Comparison of ENCODE assay signal across 21 cellular contexts in genomic region chr19:33476151-33476707, GRCh38. TPM values are rescaled to one million over a fixed set of nuclear protein-coding genes. Genes with fewer than 3 reads are reported as not detected.
DNase-seq lines count a peak whose midpoint lies in the region; ATAC-seq and TF ChIP-seq lines count a peak whose summit lies in the region.
"Had no signal": no experiment of that assay in that cellular context is flagged by ENCODE, and none has a peak within 500 bp of the region (broad histone marks: within the 10 kb centered on the region; RNA-seq: fewer than 3 reads in every experiment).

No MANE protein-coding gene starts in this region.

- intact Hi-C loops in cardiac septum (cut with DNase I) (no loop called here), Right ventricle myocardium inferior (cut with DNase I) (no loop called here), upper lobe of right lung (cut with DNase I) (no loop called here)

- no peak for ATAC-seq in Right ventricle myocardium inferior
- ATAC-seq in upper lobe of right lung: no peak
- ATAC-seq: Panc1, SK-N-SH treated with all-trans-retinoic acid at 6 μM for 48 hours had no signal

- DNase-seq in cardiac septum (ENCODE audit: low spot score): peak; percentile 53
- no peak for DNase-seq in Right ventricle myocardium inferior (ENCODE audit: missing footprints)
- DNase-seq in coronary artery (ENCODE audit: low spot score): peak; percentile 58
- DNase-seq in myocyte (ENCODE audit: low read depth): peak; percentile 24
- peak; percentile 41 for DNase-seq in upper lobe of right lung
- DNase-seq in GM13977 (ENCODE audit: low spot score): no peak
- no peak for DNase-seq in SW480 (ENCODE audit: low spot score)
- DNase-seq in mesothelial cell of epicardium (ENCODE audit: low spot score in 2 of 2, unreplicated experiment in 2 of 2): no peak
- DNase-seq: CD4-positive, alpha-beta T cell; GOT3; HCEC 1CT; KBM-7; MG63; NCI-H1105 treated with DMSO at 0.1 percent for 48 hours; NCI-H146; NCI-H2029; NCI-H2227 treated with DMSO at 0.1 percent for 48 hours; NCI-H69 had no signal

- no peaks in the 10 kb centered on the region for H3K4me1 ChIP-seq in upper lobe of right lung

- peaks cover 29% of the 10 kb centered on the region for H3K9me3 Mint-ChIP-seq in mesothelial cell of epicardium
- H3K9me3 Mint-ChIP-seq: CD4-positive, alpha-beta T cell had no signal

- no peak overlapping the region for H3K4me3 ChIP-seq in coronary artery
- no peak overlapping the region for H3K4me3 ChIP-seq in upper lobe of right lung
- H3K4me3 ChIP-seq: BLaER1, MG63 had no signal

- peaks cover 13% of the 10 kb centered on the region for H3K36me3 ChIP-seq in upper lobe of right lung
- H3K36me3 ChIP-seq: MG63 had no signal

- peaks cover 47% of the 10 kb centered on the region for H3K36me3 Mint-ChIP-seq in mesothelial cell of epicardium

- no peak overlapping the region for H3K4me3 Mint-ChIP-seq in mesothelial cell of epicardium
- H3K4me3 Mint-ChIP-seq: CD4-positive, alpha-beta T cell had no signal

- no peaks in the 10 kb centered on the region for H3K9me3 ChIP-seq in upper lobe of right lung

- in situ Hi-C loops in GM13977 (cut with MboI; ENCODE audit: low pct_unique_long_range_greater_than_20kb, low sequenced_read_pairs, unreplicated experiment): no loop called here

- H3K4me1 Mint-ChIP-seq in mesothelial cell of epicardium: peaks cover 22% of the 10 kb centered on the region

- H3K27ac ChIP-seq in coronary artery (no peak overlapping the region), upper lobe of right lung (no peak overlapping the region)
- H3K27ac ChIP-seq: BLaER1 had no signal

- no peak overlapping the region for H3K27ac Mint-ChIP-seq in mesothelial cell of epicardium
- H3K27ac Mint-ChIP-seq: CD4-positive, alpha-beta T cell had no signal

- H3K27me3 ChIP-seq in upper lobe of right lung: no peaks in the 10 kb centered on the region
- H3K27me3 ChIP-seq: BLaER1, MG63 had no signal

- no peak for TF ChIP-seq CTCF in coronary artery (IDR thresholded peaks at IDR 0.05)
- TF ChIP-seq CTCF in upper lobe of right lung (IDR thresholded peaks at IDR 0.05): no peak
- no peak for TF ChIP-seq CTCF in GM13977 (IDR thresholded peaks at IDR 0.05; ENCODE audit: extremely low read depth, insufficient read depth, missing control alignments)
- no peak for TF ChIP-seq CTCF in mesothelial cell of epicardium (IDR thresholded peaks at IDR 0.05; ENCODE audit: unreplicated experiment)

- no peaks in the 10 kb centered on the region for H3K27me3 Mint-ChIP-seq in mesothelial cell of epicardium (ENCODE audit: low read depth)
- H3K27me3 Mint-ChIP-seq: CD4-positive, alpha-beta T cell had no signal

RNA-seq across cellular contexts. Expression of gene PEPD, which starts 45.4 kb away (rescaled TPM):
- total RNA-seq in cardiac septum: 30.1 TPM
- total RNA-seq in Right ventricle myocardium inferior: 32.1 TPM
- total RNA-seq in myocyte: 67.1 and 68.2 TPM in 2 replicates
- polyA plus RNA-seq in myocyte (2012): 74.6 TPM
- 78.4 TPM for total RNA-seq in upper lobe of right lung
- 49.7 to 52.6 TPM (median 50.5 TPM) in 3 replicates for total RNA-seq in mesothelial cell of epicardium

Comparison
In these comparisons a context has a peak if more than half of its experiments do, and no peak if none do; other contexts are left out.
1. DNase-seq: peak in cardiac septum (single experiment), coronary artery (single experiment), myocyte (single experiment) and upper lobe of right lung (single experiment); none in Right ventricle myocardium inferior (single experiment), GM13977 (single experiment), SW480 (single experiment) and mesothelial cell of epicardium (0 of 2).